ENCODE assay signal across 13 cellular contexts in the genomic region with DNA sequence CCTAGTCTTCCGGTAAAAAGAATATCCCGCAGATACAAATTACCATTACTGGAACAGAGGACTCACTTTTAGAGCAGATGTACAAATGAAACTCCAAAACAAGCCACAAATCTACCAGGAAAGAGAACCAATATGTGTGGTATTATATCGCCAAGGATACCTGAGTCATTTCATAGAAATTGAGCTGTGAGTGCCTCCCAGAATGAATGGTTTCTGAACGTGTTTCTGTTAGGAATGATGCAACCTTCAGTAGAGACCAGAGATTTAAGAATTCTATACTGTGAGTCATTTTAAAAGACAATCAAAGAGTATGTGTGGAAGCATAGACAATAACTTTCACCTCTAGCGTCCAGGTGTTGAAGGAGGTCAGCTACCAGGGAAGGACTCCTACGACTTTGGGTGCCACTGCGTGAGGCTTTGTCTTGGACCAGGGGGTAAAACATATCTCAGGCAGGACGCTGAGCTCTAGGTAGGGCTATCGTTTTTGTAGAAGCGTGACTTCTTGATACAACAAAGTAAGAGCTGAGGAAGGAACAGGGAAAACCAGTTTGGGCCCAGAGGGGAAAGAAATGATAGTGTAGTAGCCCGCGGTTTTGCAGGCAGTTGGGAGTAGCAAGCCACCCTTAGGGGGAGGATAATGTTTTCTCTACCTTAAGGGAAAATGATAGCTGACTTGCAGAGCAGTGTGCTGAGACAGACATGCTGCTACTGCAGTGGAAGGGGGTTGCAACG.
DNase-seq lines count a peak whose midpoint lies in the region; ATAC-seq and TF ChIP-seq lines count a peak whose summit lies in the region.
"Had no signal": no experiment of that assay in that cellular context is flagged by ENCODE, and none has a peak within 500 bp of the region (broad histone marks: within the 10 kb centered on the region; RNA-seq: fewer than 3 reads in every experiment).

No MANE protein-coding gene starts in this region.

- H3K27me3 ChIP-seq in PC-3 (ENCODE audit: low read length): no peaks in the 10 kb centered on the region
- no peaks in the 10 kb centered on the region for H3K27me3 ChIP-seq in CD4-positive, alpha-beta memory T cell (ENCODE audit: insufficient read depth, low read length)
- H3K27me3 ChIP-seq: heart left ventricle had no signal

- peaks cover 5% of the 10 kb centered on the region for H3K4me1 Mint-ChIP-seq in activated T-cell treated with anti-CD3 and anti-CD28 coated beads, Interleukin-2, amount 50 U/mL, for 4 hours (ENCODE audit: low read depth)
- H3K4me1 Mint-ChIP-seq in CD4-positive, alpha-beta memory T cell: no peaks in the 10 kb centered on the region
- H3K4me1 Mint-ChIP-seq: brain, naive B cell had no signal

- H3K4me3 ChIP-seq in PC-3 (ENCODE audit: low read length) (no peak overlapping the region), urinary bladder (ENCODE audit: low read depth, low read length) (no peak overlapping the region)
- no peak overlapping the region for H3K4me3 ChIP-seq in CD4-positive, alpha-beta memory T cell (ENCODE audit: low read length in 2 of 2)
- H3K4me3 ChIP-seq: heart left ventricle had no signal

- H3K4me3 Mint-ChIP-seq in activated T-cell treated with anti-CD3 and anti-CD28 coated beads, Interleukin-2, amount 50 U/mL, for 4 hours: no peak overlapping the region
- no peak overlapping the region for H3K4me3 Mint-ChIP-seq in CD4-positive, alpha-beta memory T cell
- H3K4me3 Mint-ChIP-seq: brain, IgD-negative memory B cell, naive B cell had no signal

- no peak overlapping the region for H3K9ac ChIP-seq in PC-3 (ENCODE audit: low read length)

- H3K36me3 ChIP-seq in PC-3 (ENCODE audit: low read depth, low read length): no peaks in the 10 kb centered on the region
- H3K36me3 ChIP-seq in urinary bladder (ENCODE audit: insufficient read depth): no peaks in the 10 kb centered on the region
- H3K36me3 ChIP-seq in CD4-positive, alpha-beta memory T cell (ENCODE audit: insufficient read depth, low read length): no peaks in the 10 kb centered on the region
- H3K36me3 ChIP-seq: heart left ventricle had no signal

- intact Hi-C loops in PC-3 (cut with micrococcal nuclease): loop anchor here (5.0 kb wide), 1 partner anchor 66 kb away; no protein-coding TSS in a partner anchor
- intact Hi-C loops in CD4-positive, alpha-beta memory T cell (cut with micrococcal nuclease): no loop called here

- BruUV-seq in PC-3 (replicated peaks; lab: Mats Ljungman, UMichigan): no TSS peak

- no peaks in the 10 kb centered on the region for H3K9me3 ChIP-seq in PC-3 (ENCODE audit: low read length)
- H3K9me3 ChIP-seq in CD4-positive, alpha-beta memory T cell (ENCODE audit: control insufficient read depth in 1 of 2, low read length in 2 of 2): no peaks in the 10 kb centered on the region
- H3K9me3 ChIP-seq: heart left ventricle had no signal

- POLR2A ChIA-PET in PC-3 (lab: Charles Lee; ENCODE audit: unreplicated experiment): interaction anchor here (1.1 kb wide), 1 partner anchor 67 kb away, joined by 3 read pairs; no protein-coding TSS in a partner anchor
- POLR2A ChIA-PET in CD4-positive, alpha-beta memory T cell (lab: Charles Lee; ENCODE audit: partially characterized antibody): no interaction called here

- H2AFZ ChIP-seq in PC-3 (ENCODE audit: low read length): 0 out of 2 replicates have a peak overlapping the region, but pooled peaks have one; percentile 3

- CTCF ChIA-PET in PC-3 (lab: Charles Lee): no interaction called here
- CTCF ChIA-PET in CD4-positive, alpha-beta memory T cell (lab: Charles Lee; ENCODE audit: partially characterized antibody): no interaction called here

- no peaks in the 10 kb centered on the region for H3K36me3 Mint-ChIP-seq in activated T-cell treated with anti-CD3 and anti-CD28 coated beads, Interleukin-2, amount 50 U/mL, for 4 hours (ENCODE audit: insufficient read depth)
- no peaks in the 10 kb centered on the region for H3K36me3 Mint-ChIP-seq in CD4-positive, alpha-beta memory T cell
- H3K36me3 Mint-ChIP-seq: brain, naive B cell had no signal

- H3K27ac ChIP-seq in PC-3 (ENCODE audit: low read length): peak overlapping the region; percentile 61
- peak overlapping the region; percentile 76 for H3K27ac ChIP-seq in urinary bladder (ENCODE audit: low read depth)
- no peak overlapping the region for H3K27ac ChIP-seq in CD4-positive, alpha-beta memory T cell (ENCODE audit: low read depth, low read length)
- H3K27ac ChIP-seq: heart left ventricle had no signal

- peak; percentile 77 to 78 for ATAC-seq in activated T-cell treated with anti-CD3 and anti-CD28 coated beads, Interleukin-2, amount 50 U/mL, for 4 hours
- ATAC-seq in PC-3 (peak; percentile 59; the same call in 1 of the 2 replicates), GM18505 (IDR thresholded peaks at IDR 0.05; ENCODE audit: unreplicated experiment) (no peak)
- ATAC-seq: heart left ventricle had no signal

- no peaks in the 10 kb centered on the region for H3K79me2 ChIP-seq in PC-3 (ENCODE audit: low read length)

- H4K20me1 ChIP-seq in PC-3 (ENCODE audit: low read length): no peaks in the 10 kb centered on the region

- H3K9me3 Mint-ChIP-seq in activated T-cell treated with anti-CD3 and anti-CD28 coated beads, Interleukin-2, amount 50 U/mL, for 4 hours: no peaks in the 10 kb centered on the region
- no peaks in the 10 kb centered on the region for H3K9me3 Mint-ChIP-seq in CD4-positive, alpha-beta memory T cell
- H3K9me3 Mint-ChIP-seq: brain, IgD-negative memory B cell had no signal

- no peak overlapping the region for H3K27ac Mint-ChIP-seq in CD4-positive, alpha-beta memory T cell
- H3K27ac Mint-ChIP-seq: IgD-negative memory B cell, naive B cell had no signal

- no peaks in the 10 kb centered on the region for H3K9me2 ChIP-seq in PC-3 (replicated peaks; ENCODE audit: low read length)

- WGBS in urinary bladder: 78% methylated on average over 13 of the region's 13 CpGs

- DNase-seq in activated T-cell treated with anti-CD3 and anti-CD28 coated beads, Interleukin-2, amount 50 U/mL, for 4 hours: no peak
- DNase-seq in activated T-cell treated with anti-CD3 and anti-CD28 coated beads for 4 hours (no peak), PC-3 (peak; percentile 79), fibroblast of peridontal ligament (ENCODE audit: extremely low read depth) (peak; percentile 69), HK-2 (ENCODE audit: unreplicated experiment) (no peak)
- DNase-seq in CD4-positive, alpha-beta memory T cell: no peak
- DNase-seq: heart left ventricle, naive B cell, NCI-H748 treated with DMSO at 0.1 percent for 48 hours had no signal

- no peak for TF ChIP-seq POLR2A in GM18505 (IDR thresholded peaks at IDR 0.05; ENCODE audit: borderline replicate concordance, extremely low read depth, insufficient read depth, insufficient read length)

- H3K4me1 ChIP-seq in PC-3 (ENCODE audit: insufficient read depth, low read length) (peaks cover 24% of the 10 kb centered on the region), urinary bladder (ENCODE audit: insufficient read depth) (no peaks in the 10 kb centered on the region)
- H3K4me1 ChIP-seq in CD4-positive, alpha-beta memory T cell (ENCODE audit: insufficient read depth, low read length): no peaks in the 10 kb centered on the region

- H3F3A ChIP-seq in PC-3 (ENCODE audit: low read length, unreplicated experiment): no peaks in the 10 kb centered on the region

- peak overlapping the region; percentile 40 for H3K4me2 ChIP-seq in PC-3 (ENCODE audit: low read length)

- no peak for TF ChIP-seq CTCF in PC-3 (conservative IDR thresholded peaks at IDR 0.05; ENCODE audit: low read depth, low read length)

- H3K27me3 Mint-ChIP-seq in activated T-cell treated with anti-CD3 and anti-CD28 coated beads, Interleukin-2, amount 50 U/mL, for 4 hours (ENCODE audit: low read depth): peaks cover 4% of the 10 kb centered on the region
- H3K27me3 Mint-ChIP-seq in CD4-positive, alpha-beta memory T cell: peaks cover 2 to 3% of the 10 kb centered on the region in 2 donors
- H3K27me3 Mint-ChIP-seq: IgD-negative memory B cell, naive B cell had no signal

Comparison
In these comparisons a context has a peak if more than half of its experiments do, and no peak if none do; other contexts are left out.
1. DNase-seq: peak in PC-3 (single experiment) and fibroblast of peridontal ligament (single experiment); none in activated T-cell treated with anti-CD3 and anti-CD28 coated beads, Interleukin-2, amount 50 U/mL, for 4 hours (single experiment), activated T-cell treated with anti-CD3 and anti-CD28 coated beads for 4 hours (single experiment), CD4-positive, alpha-beta memory T cell (0 of 5) and HK-2 (single experiment).